In the genomic region with DNA sequence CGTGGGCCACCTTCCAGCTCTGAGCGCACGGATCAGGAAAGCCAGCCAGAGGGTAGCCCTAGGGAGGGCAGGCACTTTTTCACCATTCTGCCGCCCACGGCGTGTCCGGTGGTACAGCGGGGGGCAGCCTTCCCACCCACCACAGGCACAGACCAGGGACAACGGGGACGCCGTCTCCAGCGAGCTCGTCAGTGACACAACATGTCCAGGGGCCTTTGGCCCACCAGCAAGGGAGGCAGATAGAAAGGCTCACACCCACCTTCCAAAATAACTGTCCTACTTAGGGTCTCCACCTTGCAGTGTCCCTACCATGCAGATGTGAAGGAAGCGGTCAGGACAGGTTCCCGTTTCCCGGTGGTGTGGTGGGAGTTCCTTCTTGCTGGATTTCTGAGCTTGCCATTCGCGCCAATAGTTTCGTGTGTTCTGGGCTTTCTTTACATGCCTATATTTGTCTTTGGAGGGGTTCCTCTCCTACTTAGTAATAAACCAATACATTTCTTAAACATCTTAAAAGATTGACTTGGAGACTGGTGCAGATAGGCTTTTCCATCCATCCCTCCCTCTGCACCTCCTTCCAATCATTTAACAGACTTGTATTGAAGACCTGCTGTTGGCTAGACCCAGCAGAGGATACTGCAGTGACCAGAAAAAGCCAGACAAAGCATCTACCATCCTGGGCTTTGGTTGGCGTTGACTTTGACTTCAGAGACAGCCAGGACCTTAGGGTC, we compare ENCODE assay signal across 8 cellular contexts. TPM values are rescaled to one million over a fixed set of nuclear protein-coding genes. Genes with fewer than 3 reads are reported as not detected.
A peak's percentile ranks its signal among the peaks of the same experiment; 100 is the strongest.
DNase-seq lines count a peak whose midpoint lies in the region; ATAC-seq and TF ChIP-seq lines count a peak whose summit lies in the region.

No MANE protein-coding gene starts in this region.

- ATAC-seq in HG02678 (IDR thresholded peaks at IDR 0.05; ENCODE audit: unreplicated experiment) = peak; percentile 11
- no peak for ATAC-seq in GM19452 (IDR thresholded peaks at IDR 0.05; ENCODE audit: unreplicated experiment)
- ATAC-seq in HG03469 (IDR thresholded peaks at IDR 0.05; ENCODE audit: unreplicated experiment) = no peak
- ATAC-seq in HG03565 (IDR thresholded peaks at IDR 0.05; ENCODE audit: unreplicated experiment) = no peak

- peaks cover 11% of the 10 kb centered on the region for H3K36me3 Mint-ChIP-seq in glutamatergic neuron (ENCODE audit: unreplicated experiment)

- peak overlapping the region; percentile 63 for H3K4me3 ChIP-seq in skeletal muscle cell (ENCODE audit: low read depth, low read length)

- DNase-seq in COLO829 (ENCODE audit: low spot score) (peak; percentile 12), glutamatergic neuron (no peak), skeletal muscle cell (ENCODE audit: low read depth) (no peak)

- peaks cover 6% of the 10 kb centered on the region for H3K27me3 Mint-ChIP-seq in glutamatergic neuron (ENCODE audit: unreplicated experiment)

- H3K27ac Mint-ChIP-seq in glutamatergic neuron (ENCODE audit: unreplicated experiment) = peak overlapping the region; percentile 36

- H3K27ac ChIP-seq in VCaP = peak overlapping the region; percentile 97

- TF ChIP-seq CTCF in VCaP (conservative IDR thresholded peaks at IDR 0.05) = no peak
- no peak for TF ChIP-seq CTCF in glutamatergic neuron (IDR thresholded peaks at IDR 0.05; ENCODE audit: partially characterized antibody, unreplicated experiment)

- H3K9me3 Mint-ChIP-seq in glutamatergic neuron (ENCODE audit: unreplicated experiment) = peaks cover 4% of the 10 kb centered on the region

- H3K4me1 Mint-ChIP-seq in glutamatergic neuron (ENCODE audit: low read depth, unreplicated experiment) = peaks cover 12% of the 10 kb centered on the region

- peak overlapping the region; percentile 88 for H3K4me3 Mint-ChIP-seq in glutamatergic neuron (ENCODE audit: unreplicated experiment)

RNA-seq across cellular contexts. Expression of a gene that starts 0.9 kb away (rescaled TPM):
- total RNA-seq in glutamatergic neuron (ENCODE audit: unreplicated experiment) = 36.1 TPM
